10 cellular contexts compared by ENCODE assay signal in genomic region chr10:35216303-35216905, GRCh38.
DNase-seq lines count a peak whose midpoint lies in the region; ATAC-seq and TF ChIP-seq lines count a peak whose summit lies in the region.
"Had no signal": no experiment of that assay in that cellular context is flagged by ENCODE, and none has a peak within 500 bp of the region (broad histone marks: within the 10 kb centered on the region; RNA-seq: fewer than 3 reads in every experiment).

No MANE protein-coding gene starts in this region.

- no peak overlapping the region for H3K9ac ChIP-seq in mammary epithelial cell (ENCODE audit: insufficient read depth, low read length)

- dilution Hi-C loops in mammary epithelial cell (cut with HindIII; ENCODE audit: low sequenced_read_pairs), result loop anchor here (5.0 kb wide), 1 partner anchor 34 kb away; no protein-coding TSS in a partner anchor

- H3K36me3 ChIP-seq in mammary epithelial cell (ENCODE audit: insufficient read depth, low read length), result no peaks in the 10 kb centered on the region
- no peaks in the 10 kb centered on the region for H3K36me3 ChIP-seq in effector memory CD4-positive, alpha-beta T cell (ENCODE audit: control insufficient read depth, insufficient read depth, low read length)

- CTCF ChIA-PET in mammary epithelial cell (lab: Charles Lee; ENCODE audit: low non-redundant PET), result interaction anchor here (0.7 kb wide), 1 partner anchor 102 kb away, joined by 4 read pairs; no protein-coding TSS in a partner anchor

- no TSS peak for BruUV-seq in mammary epithelial cell (replicated peaks; lab: Mats Ljungman, UMichigan)

- H3K79me2 ChIP-seq in mammary epithelial cell (ENCODE audit: insufficient read depth, low read length), result no peaks in the 10 kb centered on the region

- no peaks in the 10 kb centered on the region for H4K20me1 ChIP-seq in mammary epithelial cell (ENCODE audit: insufficient read depth, low read length)

- no peaks in the 10 kb centered on the region for H3K9me3 ChIP-seq in mammary epithelial cell (replicated peaks; ENCODE audit: insufficient read depth, low read length)
- no peaks in the 10 kb centered on the region for H3K9me3 ChIP-seq in effector memory CD4-positive, alpha-beta T cell (ENCODE audit: control insufficient read depth, low read length)

- no peak overlapping the region for H3K27ac ChIP-seq in mammary epithelial cell (ENCODE audit: insufficient read depth, low read depth, low read length)
- H3K27ac ChIP-seq in effector memory CD4-positive, alpha-beta T cell (ENCODE audit: insufficient read depth, low read length, poor library complexity, severe bottlenecking), result no peak overlapping the region

- H3K4me3 ChIP-seq in mammary epithelial cell (replicated peaks in 1 of 3; ENCODE audit: insufficient read depth in 1 of 3, low read depth in 2 of 3, low read length in 3 of 3), result no peak overlapping the region
- H3K4me3 ChIP-seq in effector memory CD4-positive, alpha-beta T cell (ENCODE audit: insufficient read depth, low read depth, low read length, poor library complexity, severe bottlenecking), result no peak overlapping the region

- in situ Hi-C loops in mammary epithelial cell (cut with MboI; ENCODE audit: low sequenced_read_pairs in 2 of 2), result loop anchor here (5.0 to 25.0 kb wide), 4 partner anchors 94 to 554 kb away; no protein-coding TSS in a partner anchor

- H3K4me2 ChIP-seq in mammary epithelial cell (ENCODE audit: insufficient read depth, low read depth, low read length), result no peak overlapping the region

- intact Hi-C loops in mammary epithelial cell (cut with micrococcal nuclease), result loop anchor here (5.0 kb wide), 1 partner anchor 554 kb away; no protein-coding TSS in a partner anchor

- no peaks in the 10 kb centered on the region for H3K4me1 ChIP-seq in mammary epithelial cell (ENCODE audit: insufficient read depth, low read length)
- H3K4me1 ChIP-seq in effector memory CD4-positive, alpha-beta T cell (ENCODE audit: control insufficient read depth, insufficient read depth, low read length, poor library complexity, severe bottlenecking), result peaks cover 4% of the 10 kb centered on the region

- 85% methylated on average over 6 of the region's 6 CpGs for whole genome bisulfite sequencing in mammary epithelial cell (ENCODE audit: low coverage, missing lambda C conversion rate)

- ATAC-seq in HG03025 (IDR thresholded peaks at IDR 0.05; ENCODE audit: low FRiP score, unreplicated experiment), result no peak
- no peak for ATAC-seq in GM18873 (IDR thresholded peaks at IDR 0.05; ENCODE audit: low FRiP score, unreplicated experiment)
- ATAC-seq: naive thymus-derived CD8-positive, alpha-beta T cell had no signal

- H3K27me3 ChIP-seq in mammary epithelial cell (ENCODE audit: insufficient read depth, low read length), result no peaks in the 10 kb centered on the region
- H3K27me3 ChIP-seq in effector memory CD4-positive, alpha-beta T cell (replicated peaks; ENCODE audit: control insufficient read depth, insufficient read depth, low read length, poor library complexity, severe bottlenecking), result no peaks in the 10 kb centered on the region

- DNase-seq in DMS79 (lab: John Stamatoyannopoulos, UW), result peak; percentile 5
- DNase-seq in NCI-H1092 treated with DMSO at 0.1 percent for 48 hours (lab: John Stamatoyannopoulos, UW), result peak; percentile 24
- DNase-seq in mammary epithelial cell, result peak; percentile 35
- peak; percentile 49 for DNase-seq in medulla oblongata (ENCODE audit: extremely low spot score)
- DNase-seq in effector memory CD4-positive, alpha-beta T cell, result no peak
- no peak for DNase-seq in NCI-H2171 treated with DMSO at 0.1 percent for 48 hours (lab: John Stamatoyannopoulos, UW)
- DNase-seq: naive thymus-derived CD8-positive, alpha-beta T cell; NCI-H69 had no signal

- H2AFZ ChIP-seq in mammary epithelial cell (ENCODE audit: low read depth, low read length), result no peak overlapping the region

- no peak for TF ChIP-seq CTCF in mammary epithelial cell (conservative IDR thresholded peaks at IDR 0.05 in 1 of 2, IDR thresholded peaks at IDR 0.05 in 1 of 2; ENCODE audit: extremely low read depth in 1 of 2, insufficient read depth in 1 of 2, low read depth in 1 of 2, low read length in 2 of 2)

Comparison
In these comparisons a context has a peak if more than half of its experiments do, and no peak if none do; other contexts are left out.
1. DNase-seq: peak in DMS79 (single experiment), NCI-H1092 treated with DMSO at 0.1 percent for 48 hours (single experiment), mammary epithelial cell (single experiment) and medulla oblongata (single experiment); none in effector memory CD4-positive, alpha-beta T cell (0 of 3) and NCI-H2171 treated with DMSO at 0.1 percent for 48 hours (single experiment).